Comparison of ENCODE assay signal across 8 cellular contexts in genomic region chr16:57519796-57520360, GRCh38. TPM values are rescaled to one million over a fixed set of nuclear protein-coding genes. Genes with fewer than 3 reads are reported as not detected.
A peak's percentile ranks its signal among the peaks of the same experiment; 100 is the strongest.
DNase-seq lines count a peak whose midpoint lies in the region; ATAC-seq and TF ChIP-seq lines count a peak whose summit lies in the region.

No MANE protein-coding gene starts in this region.

- no peak overlapping the region for H3K27ac ChIP-seq in right lobe of liver

- no peak overlapping the region for H3K27ac Mint-ChIP-seq in activated CD4-positive, alpha-beta T cell treated with anti-CD3 and anti-CD28 coated beads, Interleukin-2, amount 10 ng/mL, durations not matched to agents 24 days and 14 days
- no peak overlapping the region for H3K27ac Mint-ChIP-seq in chondrocyte (ENCODE audit: unreplicated experiment)

- H3K27me3 ChIP-seq in right lobe of liver: no peaks in the 10 kb centered on the region

- intact Hi-C loops in activated CD4-positive, alpha-beta T cell treated with anti-CD3 and anti-CD28 coated beads, Interleukin-2, amount 10 ng/mL, durations not matched to agents 24 days and 14 days (cut with micrococcal nuclease): loop anchor here (1.0 to 2.0 kb wide), 4 partner anchors 44 to 220 kb away; partner anchors contain the start of gene POLR2C
- intact Hi-C loops in right lobe of liver (cut with DNase I): loop anchor here (5.0 to 10.0 kb wide), 6 partner anchors 55 to 215 kb away; partner anchors contain the start of gene POLR2C (in 1 of the 2)

- ATAC-seq in GM21390 (IDR thresholded peaks at IDR 0.05; ENCODE audit: unreplicated experiment) (peak; percentile 51), right lobe of liver (peak; percentile 84 to 92 (median 92)), HG03469 (IDR thresholded peaks at IDR 0.05; ENCODE audit: unreplicated experiment) (no peak)

- H3K36me3 ChIP-seq in right lobe of liver: no peaks in the 10 kb centered on the region

- DNase-seq in DMS79 (lab: John Stamatoyannopoulos, UW) (peak; percentile 9), NCI-H1105 (lab: John Stamatoyannopoulos, UW) (peak; percentile 37), chondrocyte (ENCODE audit: low spot score) (no peak), right lobe of liver (peak; percentile 82 to 84 (median 83))
- peak; percentile 94 for DNase-seq in activated CD4-positive, alpha-beta T cell treated with anti-CD3 and anti-CD28 coated beads, Interleukin-2, amount 10 ng/mL, durations not matched to agents 24 days and 14 days
- DNase-seq in stimulated activated CD4-positive, alpha-beta T cell treated with anti-CD3 and anti-CD28 coated beads, TNF-alpha, amount 100 ng/mL, for 48 hours (ENCODE audit: low read depth in 3 of 3): peak; percentile 61 to 76 (median 65)

- no peak for TF ChIP-seq POLR2A in right lobe of liver (IDR thresholded peaks at IDR 0.05)

- H3K36me3 Mint-ChIP-seq in activated CD4-positive, alpha-beta T cell treated with anti-CD3 and anti-CD28 coated beads, Interleukin-2, amount 10 ng/mL, durations not matched to agents 24 days and 14 days (ENCODE audit: low read depth): peaks cover 6% of the 10 kb centered on the region
- H3K36me3 Mint-ChIP-seq in chondrocyte (ENCODE audit: low read depth): peaks cover 18% of the 10 kb centered on the region

- H3K4me1 ChIP-seq in right lobe of liver: peaks cover 0 to 8% (median 0%) of the 10 kb centered on the region in 4 donors

- no peak overlapping the region for H3K4me3 Mint-ChIP-seq in activated CD4-positive, alpha-beta T cell treated with anti-CD3 and anti-CD28 coated beads, Interleukin-2, amount 10 ng/mL, durations not matched to agents 24 days and 14 days
- no peak overlapping the region for H3K4me3 Mint-ChIP-seq in chondrocyte (ENCODE audit: unreplicated experiment)

- H3K9me3 ChIP-seq in right lobe of liver: no peaks in the 10 kb centered on the region

- TF ChIP-seq CTCF in chondrocyte (IDR thresholded peaks at IDR 0.05) (peak; percentile 97), right lobe of liver (IDR thresholded peaks at IDR 0.05) (peak; percentile 94 to 99 (median 98))

- no peaks in the 10 kb centered on the region for H3K9me3 Mint-ChIP-seq in activated CD4-positive, alpha-beta T cell treated with anti-CD3 and anti-CD28 coated beads, Interleukin-2, amount 10 ng/mL, durations not matched to agents 24 days and 14 days
- H3K9me3 Mint-ChIP-seq in chondrocyte (ENCODE audit: low read depth): no peaks in the 10 kb centered on the region

- H3K4me3 ChIP-seq in right lobe of liver: no peak overlapping the region

- peaks cover 7% of the 10 kb centered on the region for H3K4me1 Mint-ChIP-seq in activated CD4-positive, alpha-beta T cell treated with anti-CD3 and anti-CD28 coated beads, Interleukin-2, amount 10 ng/mL, durations not matched to agents 24 days and 14 days
- peaks cover 8% of the 10 kb centered on the region for H3K4me1 Mint-ChIP-seq in chondrocyte (ENCODE audit: low read depth)

- WGBS in right lobe of liver (ENCODE audit: insufficient coverage, low coverage, low lambda C conversion rate, missing lambda C conversion rate): 3% methylated on average over 7 of the region's 10 CpGs

- no peaks in the 10 kb centered on the region for H3K27me3 Mint-ChIP-seq in activated CD4-positive, alpha-beta T cell treated with anti-CD3 and anti-CD28 coated beads, Interleukin-2, amount 10 ng/mL, durations not matched to agents 24 days and 14 days
- H3K27me3 Mint-ChIP-seq in chondrocyte (ENCODE audit: low read depth): no peaks in the 10 kb centered on the region

RNA-seq across cellular contexts. Expression of gene CCDC102A, which starts 16.5 kb away (rescaled TPM):
- total RNA-seq in activated CD4-positive, alpha-beta T cell treated with anti-CD3 and anti-CD28 coated beads, Interleukin-2, amount 10 ng/mL, durations not matched to agents 24 days and 14 days: 6.0 and 6.7 TPM in 2 replicates
- total RNA-seq in chondrocyte (20.9 to 27.2 TPM (median 22.4 TPM) in 3 replicates), right lobe of liver (1 to 10 TPM in 5 of 6 experiments, under 1 TPM in 1; 0.97 to 1.9 (median 1.2) TPM)

RNA-seq across cellular contexts. Expression of gene ADGRG5, which starts 22.6 kb away (rescaled TPM):
- total RNA-seq in activated CD4-positive, alpha-beta T cell treated with anti-CD3 and anti-CD28 coated beads, Interleukin-2, amount 10 ng/mL, durations not matched to agents 24 days and 14 days: 5.4 and 6.1 TPM in 2 replicates
- not detected in 3 replicates for total RNA-seq in chondrocyte
- under 1 TPM in 4 of 6 experiments, not detected in 2; 0.09 to 0.54 (median 0.18) TPM for total RNA-seq in right lobe of liver

RNA-seq across cellular contexts. Expression of gene DOK4, which starts 33.6 kb away (rescaled TPM):
- total RNA-seq in activated CD4-positive, alpha-beta T cell treated with anti-CD3 and anti-CD28 coated beads, Interleukin-2, amount 10 ng/mL, durations not matched to agents 24 days and 14 days: 4.2 and 4.3 TPM in 2 replicates
- total RNA-seq in chondrocyte (23.7 to 28.5 TPM (median 26.4 TPM) in 3 replicates), right lobe of liver (10 to 100 TPM; 20.0 to 62.1 (median 36.7) TPM)

RNA-seq across cellular contexts. Expression of gene POLR2C, which starts 57.4 kb away (rescaled TPM):
- 88.5 and 90.7 TPM in 2 replicates for total RNA-seq in activated CD4-positive, alpha-beta T cell treated with anti-CD3 and anti-CD28 coated beads, Interleukin-2, amount 10 ng/mL, durations not matched to agents 24 days and 14 days
- total RNA-seq in chondrocyte (38.6 to 53.0 TPM (median 44.8 TPM) in 3 replicates), right lobe of liver (10 to 100 TPM; 27.7 to 70.2 (median 35.4) TPM)
